14 cellular contexts compared by ENCODE assay signal in the genomic region with DNA sequence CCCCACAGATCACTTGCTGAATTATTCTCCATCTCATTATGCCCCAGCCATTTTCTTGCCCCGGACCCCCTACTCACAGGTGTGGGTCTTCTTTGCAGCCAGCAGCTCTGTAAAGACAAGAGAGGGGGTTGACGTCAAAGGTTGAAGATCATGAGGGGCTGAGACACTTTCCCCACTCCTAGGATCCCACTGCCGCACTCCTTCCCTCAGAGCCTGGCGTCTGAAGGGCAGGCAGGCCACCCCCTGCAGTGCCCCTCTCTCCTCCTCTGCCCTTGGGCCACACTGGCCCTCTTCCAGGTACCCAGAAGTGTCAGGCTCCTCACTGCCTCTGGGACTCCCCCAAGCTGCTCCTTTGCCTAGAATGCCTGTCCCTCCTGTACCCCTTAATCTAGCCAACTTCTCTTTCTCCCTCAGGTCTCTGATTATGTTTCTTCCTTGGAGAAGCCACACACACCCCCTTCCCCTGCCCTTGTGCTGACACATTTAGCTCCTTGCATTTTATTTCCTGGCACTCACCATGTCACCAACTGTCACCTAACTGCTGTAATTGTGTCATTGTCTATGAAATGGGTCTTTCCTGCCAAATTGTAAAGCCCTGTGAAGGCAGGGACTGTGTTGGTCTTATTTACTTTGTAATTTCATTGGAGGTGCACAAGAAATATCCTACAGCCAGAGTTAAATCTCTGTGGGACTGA. TPM values are rescaled to one million over a fixed set of nuclear protein-coding genes. Genes with fewer than 3 reads are reported as not detected.
A peak's percentile ranks its signal among the peaks of the same experiment; 100 is the strongest.
DNase-seq lines count a peak whose midpoint lies in the region; FAIRE-seq and TF ChIP-seq lines count a peak whose summit lies in the region.
"Had no signal": no experiment of that assay in that cellular context is flagged by ENCODE, and none has a peak within 500 bp of the region (broad histone marks: within the 10 kb centered on the region; RNA-seq: fewer than 3 reads in every experiment).

No MANE protein-coding gene starts in this region.

- DNase-seq in activated naive CD8-positive, alpha-beta T cell treated with anti-CD3 and anti-CD28 coated beads for 36 hours, result no peak
- DNase-seq in activated T-helper 1 cell treated with anti-CD3 and anti-CD28 coated beads, Interleukin-12 subunit alpha, Interleukin-12 subunit beta, Interleukin-2, Interleukin-4 antibody, amounts not matched to agents 30 ng/mL and 10 ng/mL and 1 ng/mL, durations not matched to agents 14 hours and 24 hours and 36 hours (ENCODE audit: low spot score), result no peak
- DNase-seq in mesendoderm, result peak; percentile 22
- DNase-seq in type B pancreatic cell (ENCODE audit: extremely low spot score, unreplicated experiment), result no peak
- no peak for DNase-seq in MV-4-11 (lab: John Stamatoyannopoulos, UW)
- no peak for DNase-seq in HTR-8/SVneo (ENCODE audit: insufficient read length, low spot score)
- DNase-seq in NCI-H187 (lab: John Stamatoyannopoulos, UW), result no peak
- DNase-seq: NCI-H187 treated with DMSO at 0.1 percent for 48 hours; stimulated activated CD4-positive, alpha-beta T cell treated with anti-CD3 and anti-CD28 coated beads, Interleukin-4, amount 100 ng/mL, for 24 hours had no signal

- TF ChIP-seq CTCF in type B pancreatic cell (conservative IDR thresholded peaks at IDR 0.05), result no peak

- no peaks in the 10 kb centered on the region for H3K9me3 Mint-ChIP-seq in activated naive CD8-positive, alpha-beta T cell (ENCODE audit: low read depth)
- no peaks in the 10 kb centered on the region for H3K9me3 Mint-ChIP-seq in activated naive CD8-positive, alpha-beta T cell treated with anti-CD3 and anti-CD28 coated beads for 36 hours
- no peaks in the 10 kb centered on the region for H3K9me3 Mint-ChIP-seq in activated T-helper 1 cell treated with anti-CD3 and anti-CD28 coated beads, Interleukin-12 subunit alpha, Interleukin-12 subunit beta, Interleukin-2, Interleukin-4 antibody, amounts not matched to agents 30 ng/mL and 10 ng/mL and 1 ng/mL, durations not matched to agents 14 hours and 24 hours and 36 hours
- no peaks in the 10 kb centered on the region for H3K9me3 Mint-ChIP-seq in type B pancreatic cell

- FAIRE-seq in HTR-8/SVneo (lab: Jason Lieb, UNC), result no peak
- FAIRE-seq: colon, pancreas had no signal

- H3K79me2 ChIP-seq in mesendoderm (ENCODE audit: control insufficient read depth, insufficient read depth, low read length), result no peaks in the 10 kb centered on the region

- no peak overlapping the region for H3K23ac ChIP-seq in mesendoderm (ENCODE audit: low read length)

- H3K4me1 ChIP-seq in mesendoderm (ENCODE audit: control insufficient read depth, low read depth, low read length), result peaks cover 32% of the 10 kb centered on the region

- no peak overlapping the region for H4K5ac ChIP-seq in mesendoderm (ENCODE audit: low read length)

- H3K27me3 Mint-ChIP-seq in activated naive CD8-positive, alpha-beta T cell, result no peaks in the 10 kb centered on the region
- peaks cover 5% of the 10 kb centered on the region for H3K27me3 Mint-ChIP-seq in activated naive CD8-positive, alpha-beta T cell treated with anti-CD3 and anti-CD28 coated beads for 36 hours
- no peaks in the 10 kb centered on the region for H3K27me3 Mint-ChIP-seq in activated T-helper 1 cell treated with anti-CD3 and anti-CD28 coated beads, Interleukin-12 subunit alpha, Interleukin-12 subunit beta, Interleukin-2, Interleukin-4 antibody, amounts not matched to agents 30 ng/mL and 10 ng/mL and 1 ng/mL, durations not matched to agents 14 hours and 24 hours and 36 hours (ENCODE audit: insufficient read depth)
- peaks cover 13% of the 10 kb centered on the region for H3K27me3 Mint-ChIP-seq in type B pancreatic cell

- no peaks in the 10 kb centered on the region for H3K27me3 ChIP-seq in mesendoderm (ENCODE audit: insufficient read depth, low read length, poor library complexity)
- H3K27me3 ChIP-seq: pancreas had no signal

- H3K36me3 Mint-ChIP-seq in activated naive CD8-positive, alpha-beta T cell, result no peaks in the 10 kb centered on the region
- no peaks in the 10 kb centered on the region for H3K36me3 Mint-ChIP-seq in activated naive CD8-positive, alpha-beta T cell treated with anti-CD3 and anti-CD28 coated beads for 36 hours
- H3K36me3 Mint-ChIP-seq in activated T-helper 1 cell treated with anti-CD3 and anti-CD28 coated beads, Interleukin-12 subunit alpha, Interleukin-12 subunit beta, Interleukin-2, Interleukin-4 antibody, amounts not matched to agents 30 ng/mL and 10 ng/mL and 1 ng/mL, durations not matched to agents 14 hours and 24 hours and 36 hours (ENCODE audit: low read depth), result no peaks in the 10 kb centered on the region
- H3K36me3 Mint-ChIP-seq in type B pancreatic cell, result no peaks in the 10 kb centered on the region

- H3K56ac ChIP-seq in mesendoderm (ENCODE audit: low read length), result peak overlapping the region; percentile 75

- H3K27ac Mint-ChIP-seq in activated naive CD8-positive, alpha-beta T cell, result peak overlapping the region; percentile 46
- H3K27ac Mint-ChIP-seq in activated naive CD8-positive, alpha-beta T cell treated with anti-CD3 and anti-CD28 coated beads for 36 hours, result no peak overlapping the region
- peak overlapping the region; percentile 89 for H3K27ac Mint-ChIP-seq in activated T-helper 1 cell treated with anti-CD3 and anti-CD28 coated beads, Interleukin-12 subunit alpha, Interleukin-12 subunit beta, Interleukin-2, Interleukin-4 antibody, amounts not matched to agents 30 ng/mL and 10 ng/mL and 1 ng/mL, durations not matched to agents 14 hours and 24 hours and 36 hours
- peak overlapping the region; percentile 3 for H3K27ac Mint-ChIP-seq in type B pancreatic cell

- no peak overlapping the region for H4K8ac ChIP-seq in mesendoderm (ENCODE audit: low read depth, low read length)

- H3K4me1 Mint-ChIP-seq in activated naive CD8-positive, alpha-beta T cell (ENCODE audit: low read depth), result peaks cover 71% of the 10 kb centered on the region
- H3K4me1 Mint-ChIP-seq in activated naive CD8-positive, alpha-beta T cell treated with anti-CD3 and anti-CD28 coated beads for 36 hours, result peaks cover 51% of the 10 kb centered on the region
- H3K4me1 Mint-ChIP-seq in activated T-helper 1 cell treated with anti-CD3 and anti-CD28 coated beads, Interleukin-12 subunit alpha, Interleukin-12 subunit beta, Interleukin-2, Interleukin-4 antibody, amounts not matched to agents 30 ng/mL and 10 ng/mL and 1 ng/mL, durations not matched to agents 14 hours and 24 hours and 36 hours (ENCODE audit: low read depth), result peaks cover 83% of the 10 kb centered on the region
- peaks cover 11% of the 10 kb centered on the region for H3K4me1 Mint-ChIP-seq in type B pancreatic cell (ENCODE audit: unreplicated experiment)

- H3K4me2 ChIP-seq in mesendoderm (ENCODE audit: low read length), result peak overlapping the region; percentile 13

- no peak overlapping the region for H2BK15ac ChIP-seq in mesendoderm (replicated peaks; ENCODE audit: low read depth)

- peak overlapping the region; percentile 26 for H3K27ac ChIP-seq in mesendoderm (ENCODE audit: low read depth, low read length)

- no peak overlapping the region for H2AK5ac ChIP-seq in mesendoderm (ENCODE audit: low read length)

- H3K18ac ChIP-seq in mesendoderm (ENCODE audit: low read length), result no peak overlapping the region

- no peak overlapping the region for H3K4ac ChIP-seq in mesendoderm (ENCODE audit: low read depth, low read length)

- WGBS in mesendoderm (ENCODE audit: extremely low coverage, insufficient coverage, low lambda C conversion rate), result no CpG with 5 or more reads among the region's 4 CpGs

- H3K36me3 ChIP-seq in mesendoderm (ENCODE audit: control insufficient read depth, insufficient read depth, low read length), result no peaks in the 10 kb centered on the region

- H2BK5ac ChIP-seq in mesendoderm (ENCODE audit: low read length), result peak overlapping the region; percentile 12

- no peaks in the 10 kb centered on the region for H3K79me1 ChIP-seq in mesendoderm (ENCODE audit: low read length)

- intact Hi-C loops in activated T-helper 1 cell treated with anti-CD3 and anti-CD28 coated beads, Interleukin-12 subunit alpha, Interleukin-12 subunit beta, Interleukin-2, Interleukin-4 antibody, amounts not matched to agents 30 ng/mL and 10 ng/mL and 1 ng/mL, durations not matched to agents 14 hours and 24 hours and 36 hours (cut with micrococcal nuclease), result no loop called here

- H3K4me3 Mint-ChIP-seq in activated naive CD8-positive, alpha-beta T cell, result peak overlapping the region; percentile 52
- no peak overlapping the region for H3K4me3 Mint-ChIP-seq in activated naive CD8-positive, alpha-beta T cell treated with anti-CD3 and anti-CD28 coated beads for 36 hours
- peak overlapping the region; percentile 68 for H3K4me3 Mint-ChIP-seq in activated T-helper 1 cell treated with anti-CD3 and anti-CD28 coated beads, Interleukin-12 subunit alpha, Interleukin-12 subunit beta, Interleukin-2, Interleukin-4 antibody, amounts not matched to agents 30 ng/mL and 10 ng/mL and 1 ng/mL, durations not matched to agents 14 hours and 24 hours and 36 hours
- H3K4me3 Mint-ChIP-seq in type B pancreatic cell, result peak overlapping the region; percentile 24

- H2BK120ac ChIP-seq in mesendoderm (ENCODE audit: low read depth, low read length), result no peak overlapping the region

- H3K4me3 ChIP-seq in mesendoderm (ENCODE audit: low read length), result no peak overlapping the region

- H3K9ac ChIP-seq in mesendoderm (ENCODE audit: low read length), result peak overlapping the region; percentile 42

RNA-seq across cellular contexts. Expression of a gene that starts 2.1 kb away (rescaled TPM):
- under 1 TPM; 0.06 to 0.12 TPM for total RNA-seq in activated naive CD8-positive, alpha-beta T cell treated with anti-CD3 and anti-CD28 coated beads for 36 hours
- 2.6 and 2.7 TPM in 2 replicates for total RNA-seq in activated T-helper 1 cell treated with anti-CD3 and anti-CD28 coated beads, Interleukin-12 subunit alpha, Interleukin-12 subunit beta, Interleukin-2, Interleukin-4 antibody, amounts not matched to agents 30 ng/mL and 10 ng/mL and 1 ng/mL, durations not matched to agents 14 hours and 24 hours and 36 hours
- 0.25 TPM for polyA plus RNA-seq in mesendoderm (2013, experiment 1 of 2)
- polyA plus RNA-seq in mesendoderm (2013, experiment 2 of 2), result 0.25 TPM
- total RNA-seq in type B pancreatic cell (ENCODE audit: low replicate concordance), result not detected in 2 replicates

RNA-seq across cellular contexts. Expression of a gene that starts 10.1 kb away (rescaled TPM):
- total RNA-seq in activated naive CD8-positive, alpha-beta T cell treated with anti-CD3 and anti-CD28 coated beads for 36 hours, result under 1 TPM; 0.68 to 0.76 TPM
- total RNA-seq in activated T-helper 1 cell treated with anti-CD3 and anti-CD28 coated beads, Interleukin-12 subunit alpha, Interleukin-12 subunit beta, Interleukin-2, Interleukin-4 antibody, amounts not matched to agents 30 ng/mL and 10 ng/mL and 1 ng/mL, durations not matched to agents 14 hours and 24 hours and 36 hours, result 1.0 and 1.2 TPM in 2 replicates
- polyA plus RNA-seq in mesendoderm (2013, experiment 1 of 2), result 0.63 TPM
- 0.55 TPM for polyA plus RNA-seq in mesendoderm (2013, experiment 2 of 2)
- total RNA-seq in type B pancreatic cell (ENCODE audit: low replicate concordance), result 0.43 and 0.45 TPM in 2 replicates

RNA-seq across cellular contexts. Expression of a gene that starts 24.0 kb away (rescaled TPM):
- total RNA-seq in activated naive CD8-positive, alpha-beta T cell treated with anti-CD3 and anti-CD28 coated beads for 36 hours, result not detected
- total RNA-seq in activated T-helper 1 cell treated with anti-CD3 and anti-CD28 coated beads, Interleukin-12 subunit alpha, Interleukin-12 subunit beta, Interleukin-2, Interleukin-4 antibody, amounts not matched to agents 30 ng/mL and 10 ng/mL and 1 ng/mL, durations not matched to agents 14 hours and 24 hours and 36 hours, result not detected in 2 replicates
- not detected for polyA plus RNA-seq in mesendoderm (2013, experiment 1 of 2)
- not detected for polyA plus RNA-seq in mesendoderm (2013, experiment 2 of 2)
- not detected in 2 replicates for total RNA-seq in type B pancreatic cell (ENCODE audit: low replicate concordance)
- total RNA-seq: left colon; T-helper 2 cell treated with Interferon-gamma antibody and Interleukin-4, amounts not matched to agents 100 ng/mL and 5 ng/mL, for 36 hours had no signal
- polyA plus RNA-seq: pancreas had no signal

RNA-seq across cellular contexts. Expression of a gene that starts 24.3 kb away (rescaled TPM):
- not detected for total RNA-seq in activated naive CD8-positive, alpha-beta T cell treated with anti-CD3 and anti-CD28 coated beads for 36 hours
- total RNA-seq in activated T-helper 1 cell treated with anti-CD3 and anti-CD28 coated beads, Interleukin-12 subunit alpha, Interleukin-12 subunit beta, Interleukin-2, Interleukin-4 antibody, amounts not matched to agents 30 ng/mL and 10 ng/mL and 1 ng/mL, durations not matched to agents 14 hours and 24 hours and 36 hours, result 0.07 and 0.10 TPM in 2 replicates
- not detected for polyA plus RNA-seq in mesendoderm (2013, experiment 1 of 2)
- polyA plus RNA-seq in mesendoderm (2013, experiment 2 of 2), result 0.01 TPM
- not detected in 2 replicates for total RNA-seq in type B pancreatic cell (ENCODE audit: low replicate concordance)
- total RNA-seq: T-helper 2 cell treated with Interferon-gamma antibody and Interleukin-4, amounts not matched to agents 100 ng/mL and 5 ng/mL, for 36 hours had no signal

RNA-seq across cellular contexts. Expression of a gene that starts 39.2 kb away (rescaled TPM):
- total RNA-seq in activated naive CD8-positive, alpha-beta T cell treated with anti-CD3 and anti-CD28 coated beads for 36 hours, result 1 to 10 TPM; 9.0 to 9.1 TPM
- total RNA-seq in activated T-helper 1 cell treated with anti-CD3 and anti-CD28 coated beads, Interleukin-12 subunit alpha, Interleukin-12 subunit beta, Interleukin-2, Interleukin-4 antibody, amounts not matched to agents 30 ng/mL and 10 ng/mL and 1 ng/mL, durations not matched to agents 14 hours and 24 hours and 36 hours, result 14.6 and 16.4 TPM in 2 replicates
- polyA plus RNA-seq in mesendoderm (2013, experiment 1 of 2), result 11.8 TPM
- polyA plus RNA-seq in mesendoderm (2013, experiment 2 of 2), result 11.6 TPM
- total RNA-seq in type B pancreatic cell (ENCODE audit: low replicate concordance), result 8.9 and 10.0 TPM in 2 replicates
